In the genomic region with DNA sequence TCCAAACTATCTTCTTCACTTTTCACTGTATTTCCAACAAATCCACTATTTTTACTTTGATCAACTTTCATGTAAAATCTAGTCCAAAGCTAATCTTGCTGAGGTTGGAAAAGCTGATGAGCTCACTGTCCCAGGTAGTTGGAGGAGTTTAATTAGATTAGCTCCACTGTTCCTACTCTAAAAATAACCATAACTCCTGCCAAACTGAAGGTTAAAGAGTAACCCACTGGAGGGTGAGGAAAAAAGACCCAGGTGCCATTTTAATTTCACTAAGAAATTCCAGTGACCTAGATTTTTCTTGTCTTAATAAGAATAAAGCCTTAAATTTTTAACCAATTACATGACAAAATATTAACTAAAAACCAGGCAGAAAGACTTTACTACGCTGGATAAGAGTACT, we compare ENCODE assay signal across 19 cellular contexts. TPM values are rescaled to one million over a fixed set of nuclear protein-coding genes. Genes with fewer than 3 reads are reported as not detected.
A peak's percentile ranks its signal among the peaks of the same experiment; 100 is the strongest.
DNase-seq lines count a peak whose midpoint lies in the region; ATAC-seq, FAIRE-seq and TF ChIP-seq lines count a peak whose summit lies in the region.
"Had no signal": no experiment of that assay in that cellular context is flagged by ENCODE, and none has a peak within 500 bp of the region (broad histone marks: within the 10 kb centered on the region; RNA-seq: fewer than 3 reads in every experiment).

No MANE protein-coding gene starts in this region.

- no peak for DNase-seq in HepG2 (ENCODE audit: low spot score)
- DNase-seq in heart right ventricle = no peak
- no peak for DNase-seq in mesothelial cell of epicardium (ENCODE audit: low spot score in 2 of 2, unreplicated experiment in 2 of 2)
- no peak for DNase-seq in SKM-1 (lab: John Stamatoyannopoulos, UW; ENCODE audit: unreplicated experiment)
- no peak for DNase-seq in MCF 10A (ENCODE audit: unreplicated experiment)
- DNase-seq: AML-193, HFFc6, Kasumi-1, NCI-H1417, NCI-H187 treated with DMSO at 0.1 percent for 48 hours, NCI-H526 treated with DMSO at 0.1 percent for 48 hours had no signal

- in situ Hi-C loops in HepG2 (cut with HindIII; ENCODE audit: extremely low pct_ligation_motif_present, low pct_unique_long_range_greater_than_20kb) = no loop called here

- H3K9me3 ChIP-seq in liver (ENCODE audit: control insufficient read depth in 4 of 4, low read length in 3 of 4) = no peaks in the 10 kb centered on the region
- no peaks in the 10 kb centered on the region for H3K9me3 ChIP-seq in HepG2 (ENCODE audit: low read length)
- no peaks in the 10 kb centered on the region for H3K9me3 ChIP-seq in heart right ventricle
- no peaks in the 10 kb centered on the region for H3K9me3 ChIP-seq in skeletal muscle tissue (ENCODE audit: control insufficient read depth in 3 of 3, low read length in 3 of 3)

- ATAC-seq in HepG2 = no peak
- ATAC-seq in heart right ventricle = peak in 4 of 8 donors; percentile 48 to 70 (median 58)
- no peak for ATAC-seq in HG03442 (IDR thresholded peaks at IDR 0.05; ENCODE audit: unreplicated experiment)

- CTCF ChIA-PET in HepG2 (lab: Yijun Ruan, JAX; ENCODE audit: low intra/inter-chr PET ratio, low total read pairs) (no interaction called here), MCF 10A (lab: Yijun Ruan, JAX) (interaction anchor here (0.6 to 11.9 kb wide), 9 partner anchors 20 to 301 kb away, joined by 3 to 104 read pairs (median 8); partner anchors contain the start of gene IGSF8)

- no peak overlapping the region for H3K9ac ChIP-seq in liver (ENCODE audit: low read depth in 1 of 2, low read length in 2 of 2)
- H3K9ac ChIP-seq in HepG2 (ENCODE audit: insufficient read depth, low read depth, low read length) = no peak overlapping the region
- no peak overlapping the region for H3K9ac ChIP-seq in skeletal muscle tissue (ENCODE audit: low read depth in 1 of 3, low read length in 3 of 3)

- no peaks in the 10 kb centered on the region for H3K9me3 Mint-ChIP-seq in mesothelial cell of epicardium
- no peaks in the 10 kb centered on the region for H3K9me3 Mint-ChIP-seq in MCF 10A (ENCODE audit: unreplicated experiment)
- H3K9me3 Mint-ChIP-seq: CD14-positive monocyte, HFFc6 had no signal

- peaks cover 30% of the 10 kb centered on the region for H3K4me1 Mint-ChIP-seq in mesothelial cell of epicardium
- peaks cover 21% of the 10 kb centered on the region for H3K4me1 Mint-ChIP-seq in MCF 10A (ENCODE audit: insufficient read depth, unreplicated experiment)
- H3K4me1 Mint-ChIP-seq: CD14-positive monocyte had no signal

- no peak for TF ChIP-seq POLR2A in HepG2 (IDR thresholded peaks at IDR 0.05; ENCODE audit: insufficient read depth in 1 of 2, low read depth in 2 of 2, low read length in 2 of 2)

- H3K27me3 Mint-ChIP-seq in mesothelial cell of epicardium (ENCODE audit: low read depth) (no peaks in the 10 kb centered on the region), MCF 10A (ENCODE audit: insufficient read depth, unreplicated experiment) (no peaks in the 10 kb centered on the region)

- no peak overlapping the region for H3K4me2 ChIP-seq in HepG2 (ENCODE audit: low read depth, low read length)

- peak overlapping the region; percentile 70 for H3K27ac Mint-ChIP-seq in mesothelial cell of epicardium
- H3K27ac Mint-ChIP-seq in MCF 10A (ENCODE audit: low read depth, unreplicated experiment) = no peak overlapping the region
- H3K27ac Mint-ChIP-seq: HFFc6 had no signal

- H3K36me3 Mint-ChIP-seq in mesothelial cell of epicardium (peaks cover 14% of the 10 kb centered on the region), MCF 10A (ENCODE audit: insufficient read depth, unreplicated experiment) (peaks cover 58% of the 10 kb centered on the region)

- H3K4me3 Mint-ChIP-seq in mesothelial cell of epicardium (no peak overlapping the region), MCF 10A (ENCODE audit: unreplicated experiment) (no peak overlapping the region)
- H3K4me3 Mint-ChIP-seq: CD14-positive monocyte, HFFc6 had no signal

- TF ChIP-seq EP300 in HepG2 (IDR thresholded peaks at IDR 0.05; ENCODE audit: low read depth in 2 of 2, low read length in 2 of 2) (no peak), HepG2 (CRISPR knock-in tag; IDR thresholded peaks at IDR 0.05; ENCODE audit: borderline replicate concordance) (no peak)

- H3K79me2 ChIP-seq in HepG2 (ENCODE audit: insufficient read depth, low read length) = peaks cover 36% of the 10 kb centered on the region

- TF ChIP-seq RAD21 in liver (IDR thresholded peaks at IDR 0.05) (peak in 1 of 2 donors; percentile 5), HepG2 (CRISPR knock-in tag; IDR thresholded peaks at IDR 0.05) (no peak)

- H3K27me3 ChIP-seq in liver (ENCODE audit: control insufficient read depth in 4 of 4, insufficient read depth in 4 of 4, low read length in 3 of 4) (no peaks in the 10 kb centered on the region), HepG2 (ENCODE audit: control insufficient read depth in 1 of 2, insufficient read depth in 2 of 2, low read length in 2 of 2) (no peaks in the 10 kb centered on the region), heart right ventricle (no peaks in the 10 kb centered on the region), skeletal muscle tissue (ENCODE audit: control insufficient read depth in 3 of 3, insufficient read depth in 3 of 3, low read length in 3 of 3) (no peaks in the 10 kb centered on the region)

- peaks cover 3 to 59% (median 53%) of the 10 kb centered on the region in 4 donors for H3K4me1 ChIP-seq in liver (ENCODE audit: control insufficient read depth in 4 of 4, insufficient read depth in 4 of 4, low read length in 3 of 4)
- H3K4me1 ChIP-seq in HepG2 (ENCODE audit: insufficient read depth, low read length) = peaks cover 17% of the 10 kb centered on the region
- H3K4me1 ChIP-seq in heart right ventricle = peaks cover 0 to 78% (median 61%) of the 10 kb centered on the region in 9 donors
- H3K4me1 ChIP-seq in skeletal muscle tissue (ENCODE audit: control insufficient read depth in 3 of 3, insufficient read depth in 3 of 3, low read length in 3 of 3) = peaks cover 46 to 49% (median 49%) of the 10 kb centered on the region in 3 donors

- TF ChIP-seq CTCF in liver (IDR thresholded peaks at IDR 0.05; ENCODE audit: low read depth, low read length, missing input control) (no peak), HepG2 (CRISPR knock-in tag; IDR thresholded peaks at IDR 0.05) (no peak), heart right ventricle (IDR thresholded peaks at IDR 0.05) (no peak), mesothelial cell of epicardium (IDR thresholded peaks at IDR 0.05; ENCODE audit: unreplicated experiment) (no peak), MCF 10A (IDR thresholded peaks at IDR 0.05; ENCODE audit: unreplicated experiment) (no peak)

- 79% methylated on average over 1 of the region's 1 CpG for WGBS in liver
- WGBS in HepG2 (ENCODE audit: low lambda C conversion rate) = 96% methylated on average over 1 of the region's 1 CpG
- 93 to 97% methylated on average over 1 of the region's 1 CpG for WGBS in heart right ventricle, 2 donors

- H3K27ac ChIP-seq in liver (ENCODE audit: low read depth in 1 of 2, low read length in 2 of 2) (peak overlapping the region in 1 of 2 donors; percentile 48), HepG2 (ENCODE audit: extremely low read length, insufficient read depth, low read length) (no peak overlapping the region), heart right ventricle (peak overlapping the region in 8 of 10 donors; percentile 20 to 68 (median 38)), skeletal muscle tissue (ENCODE audit: low read depth, low read length) (peak overlapping the region; percentile 51)
- H3K27ac ChIP-seq: RWPE1 had no signal

- H3K4me3 ChIP-seq in liver (ENCODE audit: low read depth in 1 of 3, low read length in 3 of 3) = no peak overlapping the region
- no peak overlapping the region for H3K4me3 ChIP-seq in HepG2 (replicated peaks in 1 of 3; ENCODE audit: insufficient read depth in 1 of 3, low read depth in 2 of 3, low read length in 3 of 3)
- H3K4me3 ChIP-seq in heart right ventricle = no peak overlapping the region
- H3K4me3 ChIP-seq in skeletal muscle tissue (ENCODE audit: low read length in 3 of 3) = no peak overlapping the region

- intact Hi-C loops in HepG2 (cut with micrococcal nuclease; ENCODE audit: unreplicated experiment) = no loop called here
- intact Hi-C loops in heart right ventricle (cut with DNase I) = loop anchor here in 1 of 10 donors (10.0 kb wide), 1 partner anchor 52 kb away; the partner anchor contains the start of gene CASQ1
- intact Hi-C loops in MCF 10A (cut with micrococcal nuclease) = no loop called here

- peaks cover 8% of the 10 kb centered on the region; the same call in 1 of the 2 replicates for H4K20me1 ChIP-seq in HepG2 (ENCODE audit: insufficient read depth, low read length)

- no peak overlapping the region for H2AFZ ChIP-seq in HepG2 (ENCODE audit: low read length)

- POLR2A ChIA-PET in HepG2 (lab: Yijun Ruan, JAX) (no interaction called here), MCF 10A (lab: Yijun Ruan, JAX) (interaction anchor here (1.4 to 9.6 kb wide), 4 partner anchors 11 to 146 kb away, joined by 3 to 51 read pairs (median 10); partner anchors contain the start of genes DCAF8 and PEX19)

- peaks cover 0 to 2% (median under 1%) of the 10 kb centered on the region in 4 donors for H3K36me3 ChIP-seq in liver (ENCODE audit: control insufficient read depth in 4 of 4, insufficient read depth in 3 of 4, low read depth in 1 of 4, low read length in 3 of 4)
- H3K36me3 ChIP-seq in HepG2 (replicated peaks in 1 of 2; ENCODE audit: control insufficient read depth in 1 of 2, insufficient read depth in 2 of 2, low read length in 2 of 2) = peaks cover 2 to 22% of the 10 kb centered on the region in 2 experiments; a peak in 3 of 5 replicates
- H3K36me3 ChIP-seq in heart right ventricle = peaks cover 0 to 45% (median 0%) of the 10 kb centered on the region in 9 donors
- H3K36me3 ChIP-seq in skeletal muscle tissue (ENCODE audit: control insufficient read depth in 3 of 3, insufficient read depth in 3 of 3, low read length in 3 of 3) = peaks cover 0 to 3% (median 0%) of the 10 kb centered on the region in 3 donors

- BruUV-seq in HepG2 (replicated peaks; lab: Mats Ljungman, UMichigan) (no TSS peak), MCF 10A (replicated peaks; lab: Mats Ljungman, UMichigan) (no TSS peak)

- no peak for FAIRE-seq in HepG2 (lab: Jason Lieb, UNC)
- FAIRE-seq: GM12892 had no signal

RNA-seq across cellular contexts. Expression of gene DCAF8, which starts 15.3 kb away (rescaled TPM):
- 100 to 1,000 TPM in 1 of 2 donors, 10 to 100 TPM in 1; 80.3 to 199 TPM for total RNA-seq in liver
- polyA plus RNA-seq in liver = 100 to 1,000 TPM in 1 of 2 donors, 10 to 100 TPM in 1; 84.5 to 120 TPM
- total RNA-seq in HepG2 (2016; rRNA removed; fragmentation: Illumina TruSeq; extraction: Trizol) = 52.3 and 79.8 TPM in 2 replicates
- total RNA-seq in HepG2 (2016; cell fraction: cytosol; rRNA removed; fragmentation: Illumina TruSeq; extraction: Trizol; ENCODE audit: low read depth) = 17.5 and 18.7 TPM in 2 replicates
- 48.0 and 77.3 TPM in 2 replicates for total RNA-seq in HepG2 (2016; cell fraction: insoluble cytoplasmic fraction; rRNA removed; fragmentation: Illumina TruSeq; extraction: Trizol)
- total RNA-seq in HepG2 (2016; cell fraction: membrane; rRNA removed; fragmentation: Illumina TruSeq; extraction: Trizol) = 29.8 and 32.3 TPM in 2 replicates
- total RNA-seq in HepG2 (2016; cell fraction: nucleus; rRNA removed; fragmentation: Illumina TruSeq; extraction: Trizol) = 139 and 162 TPM in 2 replicates
- polyA plus RNA-seq in HepG2 (2011; rRNA removed) = 73.4 and 94.7 TPM in 2 replicates
- 33.1 and 34.2 TPM in 2 replicates for polyA plus RNA-seq in HepG2 (2011; cell fraction: cytosol; rRNA removed)
- 505 and 552 TPM in 2 replicates for polyA plus RNA-seq in HepG2 (2011; cell fraction: nucleus; rRNA removed)
- 63.6 and 76.2 TPM in 2 replicates for polyA plus RNA-seq in HepG2 (2012)
- 4.0 and 4.4 TPM in 2 replicates for polyA plus RNA-seq in HepG2 (2016; cell fraction: cytosol; fragmentation: Illumina TruSeq; extraction: Trizol; ENCODE audit: low read depth)
- polyA plus RNA-seq in HepG2 (2016; cell fraction: insoluble cytoplasmic fraction; fragmentation: Illumina TruSeq; extraction: Trizol; ENCODE audit: low read depth) = 34.8 and 37.8 TPM in 2 replicates
- 12.0 and 13.0 TPM in 2 replicates for polyA plus RNA-seq in HepG2 (2016; cell fraction: membrane; fragmentation: Illumina TruSeq; extraction: Trizol; ENCODE audit: low read depth)
- polyA plus RNA-seq in HepG2 (2016; cell fraction: nucleus; fragmentation: Illumina TruSeq; extraction: Trizol; ENCODE audit: insufficient read depth, low read depth) = 243 and 251 TPM in 2 replicates
- 86.3 and 97.5 TPM in 2 replicates for polyA minus RNA-seq in HepG2 (2011; rRNA and poly(A)+ RNA removed; ENCODE audit: low replicate concordance)
- polyA minus RNA-seq in HepG2 (2011; cell fraction: cytosol; rRNA and poly(A)+ RNA removed) = 20.5 and 34.4 TPM in 2 replicates
- polyA minus RNA-seq in HepG2 (2011; cell fraction: nucleus; rRNA and poly(A)+ RNA removed) = 227 and 254 TPM in 2 replicates
- total RNA-seq in heart right ventricle = 100 to 1,000 TPM; 122 to 171 (median 154) TPM
- polyA plus RNA-seq in heart right ventricle = 100 to 1,000 TPM in 1 of 2 donors, 10 to 100 TPM in 1; 47.1 to 101 TPM
- total RNA-seq in mesothelial cell of epicardium = 276 to 299 TPM (median 287 TPM) in 3 replicates
- total RNA-seq in skeletal muscle tissue = 63.2 TPM
- total RNA-seq in MCF 10A (2022) = 181 and 208 TPM in 2 replicates

RNA-seq across cellular contexts. Expression of gene PEX19, which starts 37.9 kb away (rescaled TPM):
- total RNA-seq in liver = 10 to 100 TPM; 24.8 to 73.9 TPM
- polyA plus RNA-seq in liver = 10 to 100 TPM; 33.3 to 54.1 TPM
- 47.0 and 81.9 TPM in 2 replicates for total RNA-seq in HepG2 (2016; rRNA removed; fragmentation: Illumina TruSeq; extraction: Trizol)
- total RNA-seq in HepG2 (2016; cell fraction: cytosol; rRNA removed; fragmentation: Illumina TruSeq; extraction: Trizol; ENCODE audit: low read depth) = 5.1 and 6.3 TPM in 2 replicates
- 44.9 and 86.0 TPM in 2 replicates for total RNA-seq in HepG2 (2016; cell fraction: insoluble cytoplasmic fraction; rRNA removed; fragmentation: Illumina TruSeq; extraction: Trizol)
- 19.1 and 20.5 TPM in 2 replicates for total RNA-seq in HepG2 (2016; cell fraction: membrane; rRNA removed; fragmentation: Illumina TruSeq; extraction: Trizol)
- 28.9 and 32.0 TPM in 2 replicates for total RNA-seq in HepG2 (2016; cell fraction: nucleus; rRNA removed; fragmentation: Illumina TruSeq; extraction: Trizol)
- polyA plus RNA-seq in HepG2 (2011; rRNA removed) = 48.3 and 51.8 TPM in 2 replicates
- polyA plus RNA-seq in HepG2 (2011; cell fraction: cytosol; rRNA removed) = 34.9 and 46.4 TPM in 2 replicates
- 23.3 and 28.0 TPM in 2 replicates for polyA plus RNA-seq in HepG2 (2011; cell fraction: nucleus; rRNA removed)
- polyA plus RNA-seq in HepG2 (2012) = 38.3 and 48.7 TPM in 2 replicates
- polyA plus RNA-seq in HepG2 (2016; cell fraction: cytosol; fragmentation: Illumina TruSeq; extraction: Trizol; ENCODE audit: low read depth) = 5.2 and 6.2 TPM in 2 replicates
- 84.0 and 84.9 TPM in 2 replicates for polyA plus RNA-seq in HepG2 (2016; cell fraction: insoluble cytoplasmic fraction; fragmentation: Illumina TruSeq; extraction: Trizol; ENCODE audit: low read depth)
- 12.8 and 14.7 TPM in 2 replicates for polyA plus RNA-seq in HepG2 (2016; cell fraction: membrane; fragmentation: Illumina TruSeq; extraction: Trizol; ENCODE audit: low read depth)
- 30.0 and 35.6 TPM in 2 replicates for polyA plus RNA-seq in HepG2 (2016; cell fraction: nucleus; fragmentation: Illumina TruSeq; extraction: Trizol; ENCODE audit: insufficient read depth, low read depth)
- polyA minus RNA-seq in HepG2 (2011; rRNA and poly(A)+ RNA removed; ENCODE audit: low replicate concordance) = 56.5 and 59.3 TPM in 2 replicates
- polyA minus RNA-seq in HepG2 (2011; cell fraction: cytosol; rRNA and poly(A)+ RNA removed) = 28.6 and 31.3 TPM in 2 replicates
- 48.5 and 69.5 TPM in 2 replicates for polyA minus RNA-seq in HepG2 (2011; cell fraction: nucleus; rRNA and poly(A)+ RNA removed)
- total RNA-seq in heart right ventricle = 100 to 1,000 TPM in 1 of 10 donors, 10 to 100 TPM in 9; 72.9 to 100 (median 94.1) TPM
- polyA plus RNA-seq in heart right ventricle = 10 to 100 TPM; 11.9 to 25.2 TPM
- 50.9 to 53.0 TPM (median 52.8 TPM) in 3 replicates for total RNA-seq in mesothelial cell of epicardium
- total RNA-seq in skeletal muscle tissue = 30.3 TPM
- total RNA-seq in MCF 10A (2022) = 61.2 and 73.2 TPM in 2 replicates

RNA-seq across cellular contexts. Expression of gene PEA15, which starts 41.9 kb away (rescaled TPM):
- total RNA-seq in liver (10 to 100 TPM; 10.3 to 11.9 TPM), HepG2 (2016; rRNA removed; fragmentation: Illumina TruSeq; extraction: Trizol) (12.1 and 15.8 TPM in 2 replicates), heart right ventricle (100 to 1,000 TPM; 213 to 451 (median 271) TPM), mesothelial cell of epicardium (37.4 to 42.1 TPM (median 41.2 TPM) in 3 replicates), skeletal muscle tissue (26.1 TPM), MCF 10A (2022) (183 and 198 TPM in 2 replicates)
- polyA plus RNA-seq in liver (10 to 100 TPM in 1 of 2 donors, 1 to 10 TPM in 1; 8.1 to 44.5 TPM), HepG2 (2011; rRNA removed) (35.2 and 40.4 TPM in 2 replicates), heart right ventricle (100 to 1,000 TPM; 244 to 536 TPM)
- total RNA-seq in HepG2 (2016; cell fraction: cytosol; rRNA removed; fragmentation: Illumina TruSeq; extraction: Trizol; ENCODE audit: low read depth) = 5.3 and 6.2 TPM in 2 replicates
- 13.1 and 13.5 TPM in 2 replicates for total RNA-seq in HepG2 (2016; cell fraction: insoluble cytoplasmic fraction; rRNA removed; fragmentation: Illumina TruSeq; extraction: Trizol)
- 19.6 and 23.0 TPM in 2 replicates for total RNA-seq in HepG2 (2016; cell fraction: membrane; rRNA removed; fragmentation: Illumina TruSeq; extraction: Trizol)
- 6.0 and 6.1 TPM in 2 replicates for total RNA-seq in HepG2 (2016; cell fraction: nucleus; rRNA removed; fragmentation: Illumina TruSeq; extraction: Trizol)
- polyA plus RNA-seq in HepG2 (2011; cell fraction: cytosol; rRNA removed) = 28.3 and 34.3 TPM in 2 replicates
- polyA plus RNA-seq in HepG2 (2011; cell fraction: nucleus; rRNA removed) = 14.9 and 20.5 TPM in 2 replicates
- 13.8 and 25.9 TPM in 2 replicates for polyA plus RNA-seq in HepG2 (2012)
- 23.0 and 24.9 TPM in 2 replicates for polyA plus RNA-seq in HepG2 (2016; cell fraction: cytosol; fragmentation: Illumina TruSeq; extraction: Trizol; ENCODE audit: low read depth)
- 40.5 and 45.7 TPM in 2 replicates for polyA plus RNA-seq in HepG2 (2016; cell fraction: insoluble cytoplasmic fraction; fragmentation: Illumina TruSeq; extraction: Trizol; ENCODE audit: low read depth)
- 43.4 and 51.8 TPM in 2 replicates for polyA plus RNA-seq in HepG2 (2016; cell fraction: membrane; fragmentation: Illumina TruSeq; extraction: Trizol; ENCODE audit: low read depth)
- 23.2 and 27.2 TPM in 2 replicates for polyA plus RNA-seq in HepG2 (2016; cell fraction: nucleus; fragmentation: Illumina TruSeq; extraction: Trizol; ENCODE audit: insufficient read depth, low read depth)
- polyA minus RNA-seq in HepG2 (2011; rRNA and poly(A)+ RNA removed; ENCODE audit: low replicate concordance) = 14.7 and 92.5 TPM in 2 replicates
- polyA minus RNA-seq in HepG2 (2011; cell fraction: cytosol; rRNA and poly(A)+ RNA removed) = 11.5 TPM in 2 replicates
- polyA minus RNA-seq in HepG2 (2011; cell fraction: nucleus; rRNA and poly(A)+ RNA removed) = 3.0 and 7.3 TPM in 2 replicates

RNA-seq across cellular contexts. Expression of gene CASQ1, which starts 56.7 kb away (rescaled TPM):
- not detected for total RNA-seq in liver
- polyA plus RNA-seq in liver = not detected
- 0.20 TPM in 2 replicates for total RNA-seq in HepG2 (2016; rRNA removed; fragmentation: Illumina TruSeq; extraction: Trizol)
- not detected in 2 replicates for total RNA-seq in HepG2 (2016; cell fraction: cytosol; rRNA removed; fragmentation: Illumina TruSeq; extraction: Trizol; ENCODE audit: low read depth)
- 0.06 TPM in 1 of 2 replicates, not detected in the other for total RNA-seq in HepG2 (2016; cell fraction: insoluble cytoplasmic fraction; rRNA removed; fragmentation: Illumina TruSeq; extraction: Trizol)
- 0.19 TPM in 1 of 2 replicates, not detected in the other for total RNA-seq in HepG2 (2016; cell fraction: membrane; rRNA removed; fragmentation: Illumina TruSeq; extraction: Trizol)
- not detected in 2 replicates for total RNA-seq in HepG2 (2016; cell fraction: nucleus; rRNA removed; fragmentation: Illumina TruSeq; extraction: Trizol)
- polyA plus RNA-seq in HepG2 (2011; rRNA removed) = 0.09 TPM in 2 replicates
- polyA plus RNA-seq in HepG2 (2011; cell fraction: cytosol; rRNA removed) = 0.05 TPM in 1 of 2 replicates, not detected in the other
- not detected in 2 replicates for polyA plus RNA-seq in HepG2 (2011; cell fraction: nucleus; rRNA removed)
- polyA plus RNA-seq in HepG2 (2012) = 0.12 TPM in 1 of 2 replicates, not detected in the other
- 0.09 and 0.17 TPM in 2 replicates for polyA plus RNA-seq in HepG2 (2016; cell fraction: cytosol; fragmentation: Illumina TruSeq; extraction: Trizol; ENCODE audit: low read depth)
- polyA plus RNA-seq in HepG2 (2016; cell fraction: insoluble cytoplasmic fraction; fragmentation: Illumina TruSeq; extraction: Trizol; ENCODE audit: low read depth) = 0.30 and 0.41 TPM in 2 replicates
- polyA plus RNA-seq in HepG2 (2016; cell fraction: membrane; fragmentation: Illumina TruSeq; extraction: Trizol; ENCODE audit: low read depth) = 0.21 and 0.30 TPM in 2 replicates
- polyA plus RNA-seq in HepG2 (2016; cell fraction: nucleus; fragmentation: Illumina TruSeq; extraction: Trizol; ENCODE audit: insufficient read depth, low read depth) = not detected in 2 replicates
- polyA minus RNA-seq in HepG2 (2011; rRNA and poly(A)+ RNA removed; ENCODE audit: low replicate concordance) = not detected in 2 replicates
- not detected in 2 replicates for polyA minus RNA-seq in HepG2 (2011; cell fraction: cytosol; rRNA and poly(A)+ RNA removed)
- polyA minus RNA-seq in HepG2 (2011; cell fraction: nucleus; rRNA and poly(A)+ RNA removed) = not detected in 2 replicates
- total RNA-seq in heart right ventricle = 10 to 100 TPM; 17.5 to 68.9 (median 45.4) TPM
- 10 to 100 TPM; 27.4 to 39.3 TPM for polyA plus RNA-seq in heart right ventricle
- total RNA-seq in mesothelial cell of epicardium = 0.16 to 0.27 TPM in 2 of 3 replicates, not detected in the other
- 616 TPM for total RNA-seq in skeletal muscle tissue
- total RNA-seq in MCF 10A (2022) = not detected in 2 replicates
- total RNA-seq: Daoy, SK-MEL-5 had no signal
